In the genomic region with DNA sequence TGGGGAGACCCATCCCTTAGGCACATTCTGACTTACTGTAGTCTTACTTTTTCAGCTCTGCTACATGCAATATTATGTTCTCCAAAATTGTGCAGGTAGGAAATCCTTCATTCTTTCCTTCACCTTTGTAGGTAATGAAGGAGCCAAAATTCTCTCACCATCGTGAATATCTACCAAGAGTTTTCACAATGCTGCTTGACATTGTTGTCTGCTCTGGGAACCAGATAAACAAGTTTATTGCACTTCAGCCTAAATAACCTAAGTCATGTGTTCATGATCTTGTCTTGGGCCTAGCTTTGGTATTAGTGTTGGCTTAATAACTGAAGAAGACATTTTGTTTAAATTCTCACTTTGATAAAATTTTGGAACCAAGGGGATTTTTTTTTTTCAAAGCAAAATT, we compare ENCODE assay signal across 27 cellular contexts.
"Had no signal": no experiment of that assay in that cellular context is flagged by ENCODE, and none has a peak within 500 bp of the region (broad histone marks: within the 10 kb centered on the region; RNA-seq: fewer than 3 reads in every experiment).

No MANE protein-coding gene starts in this region.

- H3K4me1 Mint-ChIP-seq: stimulated activated effector memory CD8-positive, alpha-beta T cell treated with anti-CD3 and anti-CD28 coated beads, Interleukin-12 subunit alpha, Interleukin-12 subunit beta, amount 100 ng/mL, for 72 hours; stimulated activated memory B cell treated with anti-CD40 and anti-IgM and Interleukin-4, amounts not matched to agents 10 μg/mL and 1 μg/mL and 100 μg/mL, for 72 hours; stimulated activated naive B cell treated with anti-CD40 and anti-IgM and Interleukin-4, amounts not matched to agents 10 μg/mL and 1 μg/mL and 100 μg/mL, for 72 hours; stimulated activated naive CD8-positive, alpha-beta T cell treated with anti-CD3 and anti-CD28 coated beads, Interleukin-15, amount 100 ng/mL, for 72 hours had no signal

- H3K4me3 Mint-ChIP-seq: stimulated activated effector memory CD8-positive, alpha-beta T cell treated with anti-CD3 and anti-CD28 coated beads, Interleukin-12 subunit alpha, Interleukin-12 subunit beta, amount 100 ng/mL, for 72 hours; stimulated activated memory B cell treated with anti-CD40 and anti-IgM and Interleukin-4, amounts not matched to agents 10 μg/mL and 1 μg/mL and 100 μg/mL, for 72 hours; stimulated activated naive B cell treated with anti-CD40 and anti-IgM and Interleukin-4, amounts not matched to agents 10 μg/mL and 1 μg/mL and 100 μg/mL, for 72 hours; stimulated activated naive CD8-positive, alpha-beta T cell treated with anti-CD3 and anti-CD28 coated beads, Interleukin-15, amount 100 ng/mL, for 72 hours; stimulated activated naive CD8-positive, alpha-beta T cell treated with anti-CD3 and anti-CD28 coated beads, Interleukin-15, Interleukin-2, amounts not matched to agents 100 ng/mL and 50 ng/mL, for 24 hours; type B pancreatic cell had no signal

- H3K4me1 ChIP-seq: stomach, suprapubic skin, testis, thyroid gland, tibial artery, tibial nerve, transverse colon, upper lobe of left lung, upper lobe of right lung, uterus, vagina had no signal

- H3K9me3 Mint-ChIP-seq: stimulated activated memory B cell treated with anti-CD40 and anti-IgM and Interleukin-4, amounts not matched to agents 10 μg/mL and 1 μg/mL and 100 μg/mL, for 72 hours; stimulated activated naive CD8-positive, alpha-beta T cell treated with anti-CD3 and anti-CD28 coated beads, Interleukin-15, amount 100 ng/mL, for 72 hours; type B pancreatic cell had no signal

- H3K27ac ChIP-seq: stomach, suprapubic skin, testis, thoracic aorta, thyroid gland, tibial artery, tibial nerve, transverse colon, upper lobe of left lung, upper lobe of right lung, uterus, vagina had no signal

- DNase-seq: stimulated activated CD4-positive, alpha-beta T cell treated with anti-CD3 and anti-CD28 coated beads, Interleukin-2, amount 100 ng/mL, for 48 hours; stimulated activated CD4-positive, alpha-beta T cell treated with anti-CD3 and anti-CD28 coated beads, Interleukin-4, amount 100 ng/mL, for 1 hour; stimulated activated CD4-positive, alpha-beta T cell treated with anti-CD3 and anti-CD28 coated beads, Interleukin-4, amount 100 ng/mL, for 24 hours; stimulated activated CD4-positive, alpha-beta T cell treated with anti-CD3 and anti-CD28 coated beads, Interleukin-4, amount 100 ng/mL, for 4 hours; stimulated activated CD8-positive, alpha-beta memory T cell treated with anti-CD3 and anti-CD28 coated beads, Interleukin-4, amount 100 ng/mL, for 48 hours; stimulated activated naive B cell treated with anti-CD40 and anti-IgM and Interleukin-4, amounts not matched to agents 10 μg/mL and 1 μg/mL and 100 μg/mL, for 72 hours; stimulated activated naive CD4-positive, alpha-beta T cell; stimulated activated naive CD4-positive, alpha-beta T cell treated with Interleukin-2 at 50 U/mL for 16 hours; stimulated activated naive CD8-positive, alpha-beta T cell treated with anti-CD3 and anti-CD28 coated beads, Interleukin-15, amount 100 ng/mL, for 72 hours; stimulated activated naive CD8-positive, alpha-beta T cell treated with anti-CD3 and anti-CD28 coated beads, Interleukin-15, Interleukin-2, amounts not matched to agents 100 U/mL and 50 U/mL, for 24 hours; stomach; substantia nigra; testis; thyroid gland; tibial artery; transverse colon; upper lobe of left lung; upper lobe of right lung; uterus had no signal

- H3K27me3 Mint-ChIP-seq: stimulated activated naive CD8-positive, alpha-beta T cell treated with anti-CD3 and anti-CD28 coated beads, Interleukin-15, amount 100 ng/mL, for 72 hours; type B pancreatic cell had no signal

- ATAC-seq: stimulated activated effector memory CD8-positive, alpha-beta T cell treated with anti-CD3 and anti-CD28 coated beads, Interleukin-12 subunit alpha, Interleukin-12 subunit beta, amount 100 ng/mL, for 72 hours; stimulated activated memory B cell treated with anti-CD40 and anti-IgM and Interleukin-4, amounts not matched to agents 10 μg/mL and 1 μg/mL and 100 μg/mL, for 72 hours; stimulated activated naive B cell treated with anti-CD40 and anti-IgM and Interleukin-4, amounts not matched to agents 10 μg/mL and 1 μg/mL and 100 μg/mL, for 72 hours; stimulated activated naive CD8-positive, alpha-beta T cell treated with anti-CD3 and anti-CD28 coated beads, Interleukin-15, amount 100 ng/mL, for 72 hours; stimulated activated naive CD8-positive, alpha-beta T cell treated with anti-CD3 and anti-CD28 coated beads, Interleukin-15, Interleukin-2, amounts not matched to agents 100 U/mL and 50 U/mL, for 24 hours; upper lobe of right lung had no signal

- H3K36me3 ChIP-seq: stomach, suprapubic skin, thoracic aorta, thyroid gland, tibial artery, tibial nerve, transverse colon, upper lobe of left lung, upper lobe of right lung, uterus, vagina had no signal

- H3K9me3 ChIP-seq: stomach, suprapubic skin, testis, thoracic aorta, thyroid gland, tibial artery, tibial nerve, transverse colon, upper lobe of left lung, upper lobe of right lung, uterus, vagina had no signal

- H3K4me3 ChIP-seq: stomach, suprapubic skin, testis, thoracic aorta, thyroid gland, tibial artery, tibial nerve, transverse colon, upper lobe of left lung, upper lobe of right lung, uterus, vagina had no signal

- H3K36me3 Mint-ChIP-seq: stimulated activated effector memory CD8-positive, alpha-beta T cell treated with anti-CD3 and anti-CD28 coated beads, Interleukin-12 subunit alpha, Interleukin-12 subunit beta, amount 100 ng/mL, for 72 hours; stimulated activated memory B cell treated with anti-CD40 and anti-IgM and Interleukin-4, amounts not matched to agents 10 μg/mL and 1 μg/mL and 100 μg/mL, for 72 hours; stimulated activated naive B cell treated with anti-CD40 and anti-IgM and Interleukin-4, amounts not matched to agents 10 μg/mL and 1 μg/mL and 100 μg/mL, for 72 hours; type B pancreatic cell had no signal

- H3K27ac Mint-ChIP-seq: stimulated activated effector memory CD8-positive, alpha-beta T cell treated with anti-CD3 and anti-CD28 coated beads, Interleukin-12 subunit alpha, Interleukin-12 subunit beta, amount 100 ng/mL, for 72 hours; stimulated activated memory B cell treated with anti-CD40 and anti-IgM and Interleukin-4, amounts not matched to agents 10 μg/mL and 1 μg/mL and 100 μg/mL, for 72 hours; stimulated activated naive B cell treated with anti-CD40 and anti-IgM and Interleukin-4, amounts not matched to agents 10 μg/mL and 1 μg/mL and 100 μg/mL, for 72 hours; stimulated activated naive CD8-positive, alpha-beta T cell treated with anti-CD3 and anti-CD28 coated beads, Interleukin-15, amount 100 ng/mL, for 72 hours; stimulated activated naive CD8-positive, alpha-beta T cell treated with anti-CD3 and anti-CD28 coated beads, Interleukin-15, Interleukin-2, amounts not matched to agents 100 ng/mL and 50 ng/mL, for 24 hours; type B pancreatic cell had no signal

- H3K27me3 ChIP-seq: stomach, suprapubic skin, testis, thyroid gland, tibial artery, tibial nerve, transverse colon, upper lobe of left lung, upper lobe of right lung, uterus, vagina had no signal
